In genomic region chr3:56611364-56611763, GRCh38 we compare ENCODE assay signal across 18 cellular contexts. TPM values are rescaled to one million over a fixed set of nuclear protein-coding genes. Genes with fewer than 3 reads are reported as not detected.
DNase-seq lines count a peak whose midpoint lies in the region; ATAC-seq and TF ChIP-seq lines count a peak whose summit lies in the region.
"Had no signal": no experiment of that assay in that cellular context is flagged by ENCODE, and none has a peak within 500 bp of the region (broad histone marks: within the 10 kb centered on the region; RNA-seq: fewer than 3 reads in every experiment).

No MANE protein-coding gene starts in this region.

- no peak overlapping the region for H3K27ac ChIP-seq in CD4-positive, alpha-beta memory T cell (ENCODE audit: low read depth, low read length)
- H3K27ac ChIP-seq: 22Rv1, GM23248 had no signal

- peak overlapping the region; percentile 44 for H3K4me3 Mint-ChIP-seq in T-helper 2 cell treated with Interferon-gamma antibody and Interleukin-4, amounts not matched to agents 5 μg/mL and 100 μg/mL, for 36 hours
- peak overlapping the region in 7 of 8 donors; percentile 9 to 69 (median 42) for H3K4me3 Mint-ChIP-seq in CD4-positive, alpha-beta memory T cell
- H3K4me3 Mint-ChIP-seq in activated CD4-positive, alpha-beta memory T cell treated with anti-CD3 and anti-CD28 coated beads, Interleukin-2, amount 10 ng/mL, durations not matched to agents 7 days and 5 days = no peak overlapping the region
- H3K4me3 Mint-ChIP-seq: B cell had no signal

- H3K27me3 Mint-ChIP-seq in T-helper 2 cell treated with Interferon-gamma antibody and Interleukin-4, amounts not matched to agents 5 μg/mL and 100 μg/mL, for 36 hours (ENCODE audit: low read depth) = no peaks in the 10 kb centered on the region
- H3K27me3 Mint-ChIP-seq in CD4-positive, alpha-beta memory T cell = no peaks in the 10 kb centered on the region
- H3K27me3 Mint-ChIP-seq in activated CD4-positive, alpha-beta memory T cell treated with anti-CD3 and anti-CD28 coated beads, Interleukin-2, amount 10 ng/mL, durations not matched to agents 7 days and 5 days = no peaks in the 10 kb centered on the region
- H3K27me3 Mint-ChIP-seq: B cell had no signal

- no peak for TF ChIP-seq CTCF in mucosa of descending colon (IDR thresholded peaks at IDR 0.05)

- CTCF ChIA-PET in CD4-positive, alpha-beta memory T cell (lab: Charles Lee; ENCODE audit: partially characterized antibody) = interaction anchor here (0.7 to 1.1 kb wide), 4 partner anchors 18 to 116 kb away, joined by 3 to 4 read pairs (median 3); partner anchors contain the start of gene CCDC66
- CTCF ChIA-PET in activated CD4-positive, alpha-beta memory T cell treated with anti-CD3 and anti-CD28 coated beads, Interleukin-2, amount 10 ng/mL, durations not matched to agents 7 days and 5 days (lab: Charles Lee) = interaction anchor here (1.9 kb wide), 1 partner anchor 54 kb away, joined by 5 read pairs; the partner anchor contains the start of gene CCDC66

- DNase-seq in T-helper 2 cell treated with Interferon-gamma antibody and Interleukin-4, amounts not matched to agents 5 μg/mL and 100 μg/mL, for 36 hours (ENCODE audit: low spot score) = no peak
- DNase-seq in T-helper 2 cell (no peak), mucosa of descending colon (no peak), kidney tubule cell (ENCODE audit: low spot score) (no peak), NK-92 (lab: John Stamatoyannopoulos, UW; ENCODE audit: unreplicated experiment) (no peak)
- no peak for DNase-seq in CD4-positive, alpha-beta memory T cell
- no peak for DNase-seq in activated CD4-positive, alpha-beta memory T cell treated with anti-CD3 and anti-CD28 coated beads, Interleukin-2, amount 10 ng/mL, durations not matched to agents 7 days and 5 days
- DNase-seq: DMS 273 treated with DMSO at 0.1 percent for 48 hours, GDM1, GM23248, NCI-H187 treated with DMSO at 0.1 percent for 48 hours, NCI-H446, NCI-H748 treated with DMSO at 0.1 percent for 48 hours had no signal

- H3K36me3 ChIP-seq in CD4-positive, alpha-beta memory T cell (ENCODE audit: insufficient read depth, low read length) = peaks cover 28% of the 10 kb centered on the region
- H3K36me3 ChIP-seq in mucosa of descending colon (ENCODE audit: low read depth) = no peaks in the 10 kb centered on the region

- H3K4me1 ChIP-seq in CD4-positive, alpha-beta memory T cell (ENCODE audit: insufficient read depth, low read length) = peaks cover 60% of the 10 kb centered on the region
- peaks cover 5% of the 10 kb centered on the region for H3K4me1 ChIP-seq in mucosa of descending colon (ENCODE audit: low read depth)

- peak; percentile 35 for ATAC-seq in mucosa of descending colon
- ATAC-seq in GM21360 (IDR thresholded peaks at IDR 0.05; ENCODE audit: unreplicated experiment) = no peak
- ATAC-seq: GM12878, K562 had no signal

- peaks cover 31% of the 10 kb centered on the region for H3K9me3 Mint-ChIP-seq in T-helper 2 cell treated with Interferon-gamma antibody and Interleukin-4, amounts not matched to agents 5 μg/mL and 100 μg/mL, for 36 hours
- H3K9me3 Mint-ChIP-seq in CD4-positive, alpha-beta memory T cell = peaks cover 0 to 6% (median 0%) of the 10 kb centered on the region in 8 donors
- H3K9me3 Mint-ChIP-seq in activated CD4-positive, alpha-beta memory T cell treated with anti-CD3 and anti-CD28 coated beads, Interleukin-2, amount 10 ng/mL, durations not matched to agents 7 days and 5 days = peaks cover 25% of the 10 kb centered on the region

- POLR2A ChIA-PET in CD4-positive, alpha-beta memory T cell (lab: Charles Lee; ENCODE audit: partially characterized antibody) = interaction anchor here (3.3 to 3.5 kb wide), 2 partner anchors 18 to 54 kb away, joined by 16 to 20 read pairs; partner anchors contain the start of gene CCDC66
- POLR2A ChIA-PET in activated CD4-positive, alpha-beta memory T cell treated with anti-CD3 and anti-CD28 coated beads, Interleukin-2, amount 10 ng/mL, durations not matched to agents 7 days and 5 days (lab: Charles Lee) = interaction anchor here (0.9 to 1.5 kb wide), 2 partner anchors 18 to 55 kb away, joined by 3 read pairs; partner anchors contain the start of gene CCDC66

- H3K27ac Mint-ChIP-seq in T-helper 2 cell treated with Interferon-gamma antibody and Interleukin-4, amounts not matched to agents 5 μg/mL and 100 μg/mL, for 36 hours = peak overlapping the region; percentile 11
- H3K27ac Mint-ChIP-seq in CD4-positive, alpha-beta memory T cell = peak overlapping the region in 6 of 7 donors; percentile 24 to 87 (median 82)
- H3K27ac Mint-ChIP-seq in activated CD4-positive, alpha-beta memory T cell treated with anti-CD3 and anti-CD28 coated beads, Interleukin-2, amount 10 ng/mL, durations not matched to agents 7 days and 5 days = peak overlapping the region; percentile 68
- H3K27ac Mint-ChIP-seq: B cell had no signal

- no peaks in the 10 kb centered on the region for H3K9me3 ChIP-seq in CD4-positive, alpha-beta memory T cell (ENCODE audit: control insufficient read depth in 1 of 2, low read length in 2 of 2)
- no peaks in the 10 kb centered on the region for H3K9me3 ChIP-seq in mucosa of descending colon

- H3K27me3 ChIP-seq in CD4-positive, alpha-beta memory T cell (ENCODE audit: insufficient read depth, low read length) = no peaks in the 10 kb centered on the region

- intact Hi-C loops in CD4-positive, alpha-beta memory T cell (cut with micrococcal nuclease) = no loop called here
- intact Hi-C loops in mucosa of descending colon (cut with DNase I, micrococcal nuclease) = no loop called here

- no peak overlapping the region for H3K4me3 ChIP-seq in CD4-positive, alpha-beta memory T cell (ENCODE audit: low read length in 2 of 2)
- H3K4me3 ChIP-seq in mucosa of descending colon = no peak overlapping the region
- H3K4me3 ChIP-seq: GM12878, GM23248, K562 had no signal

- peaks cover 57% of the 10 kb centered on the region for H3K4me1 Mint-ChIP-seq in T-helper 2 cell treated with Interferon-gamma antibody and Interleukin-4, amounts not matched to agents 5 μg/mL and 100 μg/mL, for 36 hours (ENCODE audit: low read depth)
- peaks cover 61 to 73% (median 67%) of the 10 kb centered on the region in 4 donors for H3K4me1 Mint-ChIP-seq in CD4-positive, alpha-beta memory T cell
- H3K4me1 Mint-ChIP-seq in activated CD4-positive, alpha-beta memory T cell treated with anti-CD3 and anti-CD28 coated beads, Interleukin-2, amount 10 ng/mL, durations not matched to agents 7 days and 5 days = peaks cover 70% of the 10 kb centered on the region

- peaks cover 80% of the 10 kb centered on the region for H3K36me3 Mint-ChIP-seq in T-helper 2 cell treated with Interferon-gamma antibody and Interleukin-4, amounts not matched to agents 5 μg/mL and 100 μg/mL, for 36 hours (ENCODE audit: low read depth)
- H3K36me3 Mint-ChIP-seq in CD4-positive, alpha-beta memory T cell = peaks cover 67 to 75% of the 10 kb centered on the region in 2 donors
- H3K36me3 Mint-ChIP-seq in activated CD4-positive, alpha-beta memory T cell treated with anti-CD3 and anti-CD28 coated beads, Interleukin-2, amount 10 ng/mL, durations not matched to agents 7 days and 5 days (ENCODE audit: low read depth) = peaks cover 86% of the 10 kb centered on the region

RNA-seq across cellular contexts. Expression of gene CCDC66, which starts 54.4 kb away (rescaled TPM):
- total RNA-seq in CD4-positive, alpha-beta memory T cell = 100 to 1,000 TPM in 1 of 2 experiments, 10 to 100 TPM in 1; 93.4 to 104 TPM
- 10 to 100 TPM; 11.8 to 22.5 TPM for polyA plus RNA-seq in CD4-positive, alpha-beta memory T cell
- total RNA-seq in activated CD4-positive, alpha-beta memory T cell treated with anti-CD3 and anti-CD28 coated beads, Interleukin-2, amount 10 ng/mL, durations not matched to agents 7 days and 5 days = 10 to 100 TPM; 29.6 to 32.5 TPM
- total RNA-seq in mucosa of descending colon = 10 to 100 TPM; 17.5 to 35.2 (median 25.5) TPM

Comparison
In these comparisons a context has a peak if more than half of its experiments do, and no peak if none do; other contexts are left out.
1. H3K27ac Mint-ChIP-seq: peak in every context shown above with its lines; median percentile 82 in CD4-positive, alpha-beta memory T cell; 68 in activated CD4-positive, alpha-beta memory T cell treated with anti-CD3 and anti-CD28 coated beads, Interleukin-2, amount 10 ng/mL, durations not matched to agents 7 days and 5 days; 11 in T-helper 2 cell treated with Interferon-gamma antibody and Interleukin-4, amounts not matched to agents 5 μg/mL and 100 μg/mL, for 36 hours.